ENCODE assay signal across 8 cellular contexts in genomic region chr2:225889452-225889851, GRCh38.
DNase-seq lines count a peak whose midpoint lies in the region; ATAC-seq, FAIRE-seq and TF ChIP-seq lines count a peak whose summit lies in the region.

No MANE protein-coding gene starts in this region.

- no peaks in the 10 kb centered on the region for H3K9me3 ChIP-seq in Peyer's patch

- no peak for TF ChIP-seq POLR2A in Peyer's patch (IDR thresholded peaks at IDR 0.05)

- H3K27me3 ChIP-seq in Peyer's patch, result no peaks in the 10 kb centered on the region

- no peaks in the 10 kb centered on the region for H3K36me3 ChIP-seq in Peyer's patch

- H3K4me3 Mint-ChIP-seq in neural crest cell, result no peak overlapping the region
- H3K4me3 Mint-ChIP-seq in stimulated activated memory B cell treated with anti-CD40 and anti-IgM and Interleukin-4, amounts not matched to agents 10 μg/mL and 1 μg/mL and 100 μg/mL, for 72 hours, result no peak overlapping the region

- no peaks in the 10 kb centered on the region for H3K4me1 ChIP-seq in Peyer's patch

- ATAC-seq in HG03457 (IDR thresholded peaks at IDR 0.05; ENCODE audit: unreplicated experiment), result peak; percentile 78
- no peak for ATAC-seq in stimulated activated memory B cell treated with anti-CD40 and anti-IgM and Interleukin-4, amounts not matched to agents 10 μg/mL and 1 μg/mL and 100 μg/mL, for 72 hours
- ATAC-seq in HG02840 (IDR thresholded peaks at IDR 0.05; ENCODE audit: low FRiP score, unreplicated experiment), result no peak

- DNase-seq in Caki2 (ENCODE audit: low read depth) (peak; percentile 40), GM19239 (ENCODE audit: insufficient read length, low spot score) (peak; percentile 4), Peyer's patch (no peak), epithelial cell of esophagus (ENCODE audit: low read depth) (peak; percentile 62), neural crest cell (ENCODE audit: low read depth, low spot score) (peak; percentile 5)

- no peak overlapping the region for H3K27ac Mint-ChIP-seq in neural crest cell (ENCODE audit: unreplicated experiment)
- no peak overlapping the region for H3K27ac Mint-ChIP-seq in stimulated activated memory B cell treated with anti-CD40 and anti-IgM and Interleukin-4, amounts not matched to agents 10 μg/mL and 1 μg/mL and 100 μg/mL, for 72 hours

- H3K27ac ChIP-seq in Peyer's patch, result no peak overlapping the region

- H3K27me3 Mint-ChIP-seq in neural crest cell (ENCODE audit: low read depth), result no peaks in the 10 kb centered on the region
- no peaks in the 10 kb centered on the region for H3K27me3 Mint-ChIP-seq in stimulated activated memory B cell treated with anti-CD40 and anti-IgM and Interleukin-4, amounts not matched to agents 10 μg/mL and 1 μg/mL and 100 μg/mL, for 72 hours

- H3K4me1 Mint-ChIP-seq in neural crest cell, result peaks cover 4% of the 10 kb centered on the region
- H3K4me1 Mint-ChIP-seq in stimulated activated memory B cell treated with anti-CD40 and anti-IgM and Interleukin-4, amounts not matched to agents 10 μg/mL and 1 μg/mL and 100 μg/mL, for 72 hours, result no peaks in the 10 kb centered on the region

- H3K9me3 Mint-ChIP-seq in neural crest cell, result no peaks in the 10 kb centered on the region
- no peaks in the 10 kb centered on the region for H3K9me3 Mint-ChIP-seq in stimulated activated memory B cell treated with anti-CD40 and anti-IgM and Interleukin-4, amounts not matched to agents 10 μg/mL and 1 μg/mL and 100 μg/mL, for 72 hours

- H3K4me3 ChIP-seq in Peyer's patch (no peak overlapping the region), epithelial cell of esophagus (ENCODE audit: low read length) (no peak overlapping the region)

- H3K36me3 Mint-ChIP-seq in neural crest cell (ENCODE audit: low read depth), result no peaks in the 10 kb centered on the region
- no peaks in the 10 kb centered on the region for H3K36me3 Mint-ChIP-seq in stimulated activated memory B cell treated with anti-CD40 and anti-IgM and Interleukin-4, amounts not matched to agents 10 μg/mL and 1 μg/mL and 100 μg/mL, for 72 hours

- in situ Hi-C loops in Caki2 (cut with HindIII; ENCODE audit: low pct_unique_long_range_greater_than_20kb, low sequenced_read_pairs), result no loop called here

- no peak for FAIRE-seq in GM19239 (lab: Jason Lieb, UNC)

- TF ChIP-seq CTCF in Peyer's patch (IDR thresholded peaks at IDR 0.05) (peak in 5 of 6 experiments; percentile 58 to 84 (median 75)), epithelial cell of esophagus (IDR thresholded peaks at IDR 0.05; ENCODE audit: insufficient read depth, low read depth, low read length, missing control alignments) (peak; percentile 81), neural crest cell (conservative IDR thresholded peaks at IDR 0.05) (peak; percentile 83)

Comparison
In these comparisons a context has a peak if more than half of its experiments do, and no peak if none do; other contexts are left out.
1. DNase-seq: peak in Caki2 (single experiment), GM19239 (single experiment), epithelial cell of esophagus (single experiment) and neural crest cell (single experiment); none in Peyer's patch (0 of 3).
2. Peak in every context shown above with its lines, with median percentiles within 50 percentile points of each other: CTCF ChIP-seq.